8 cellular contexts compared by ENCODE assay signal in the genomic region with DNA sequence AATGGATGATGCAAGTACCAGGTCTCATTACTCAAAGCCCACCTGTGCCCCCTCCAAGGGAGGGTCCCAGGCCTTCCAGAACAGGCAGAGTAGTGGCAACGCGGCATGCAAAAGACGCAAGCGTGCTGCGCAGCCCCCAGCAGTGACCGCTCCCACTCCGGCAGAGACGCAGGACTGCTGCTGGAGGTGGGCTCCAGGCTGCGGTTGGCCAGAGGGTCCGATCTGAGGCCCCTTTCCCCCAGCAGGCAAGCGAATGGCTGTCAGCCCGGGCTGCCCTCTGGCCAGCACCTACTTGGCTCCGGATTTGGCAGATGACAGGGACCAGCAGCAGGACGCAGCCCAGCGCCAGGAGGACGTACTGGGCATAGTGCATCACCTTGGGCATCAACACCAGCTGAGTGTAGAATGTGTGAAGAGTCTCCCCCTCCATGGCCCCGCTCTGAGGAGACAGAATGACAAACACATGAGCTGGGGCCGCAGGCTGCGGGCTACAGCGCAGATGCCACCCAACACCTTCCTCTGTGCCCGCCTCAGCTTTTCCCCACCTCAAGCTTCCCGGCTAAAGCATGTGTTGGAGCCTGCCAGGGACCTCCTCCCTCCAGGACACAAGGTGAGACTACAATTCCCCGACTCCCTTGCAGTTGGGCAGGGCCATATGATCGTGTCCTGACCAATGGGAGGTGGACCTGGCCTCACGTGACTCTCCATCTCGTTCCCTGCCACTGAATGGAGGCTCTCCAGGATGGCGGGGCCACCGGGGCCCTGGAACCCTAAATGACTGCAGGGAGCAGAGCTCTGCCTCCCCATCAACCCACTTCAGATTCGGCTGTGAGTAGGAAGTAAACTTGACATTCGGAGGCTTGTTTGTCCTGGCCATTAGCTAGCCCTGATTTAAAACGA.
DNase-seq lines count a peak whose midpoint lies in the region; ATAC-seq and TF ChIP-seq lines count a peak whose summit lies in the region.

No MANE protein-coding gene starts in this region.

- no peak for TF ChIP-seq CTCF in nephron (IDR thresholded peaks at IDR 0.05; ENCODE audit: unreplicated experiment in 3 of 3)

- no peak for ATAC-seq in GM21825 (IDR thresholded peaks at IDR 0.05; ENCODE audit: unreplicated experiment)
- no peak for ATAC-seq in HG03520 (IDR thresholded peaks at IDR 0.05; ENCODE audit: unreplicated experiment)

- peak; percentile 96 for DNase-seq in AG08396 (ENCODE audit: low spot score)
- peak; percentile 90 for DNase-seq in NCI-H510A (lab: John Stamatoyannopoulos, UW)
- DNase-seq in fibroblast of peridontal ligament (ENCODE audit: extremely low read depth) = peak; percentile 92
- DNase-seq in NOMO-1 (lab: John Stamatoyannopoulos, UW; ENCODE audit: unreplicated experiment in 2 of 2) = no peak
- DNase-seq in SIG-M5 (lab: John Stamatoyannopoulos, UW) = no peak

- peak overlapping the region; percentile 87 to 94 (median 93) for H3K27ac Mint-ChIP-seq in nephron

- peaks cover 5% of the 10 kb centered on the region for H3K36me3 Mint-ChIP-seq in nephron (ENCODE audit: low read depth)

- H3K4me3 Mint-ChIP-seq in nephron = peak overlapping the region; percentile 87 to 92 (median 88)

- H3K4me1 Mint-ChIP-seq in nephron = peaks cover 11% of the 10 kb centered on the region

- H3K9me3 Mint-ChIP-seq in nephron = no peaks in the 10 kb centered on the region

- no peaks in the 10 kb centered on the region for H3K27me3 Mint-ChIP-seq in nephron (ENCODE audit: low read depth)

Comparison
In these comparisons a context has a peak if more than half of its experiments do, and no peak if none do; other contexts are left out.
1. DNase-seq: peak in AG08396 (single experiment), NCI-H510A (single experiment) and fibroblast of peridontal ligament (single experiment); none in NOMO-1 (0 of 2) and SIG-M5 (single experiment).